ENCODE assay signal across 1 cellular context in genomic region chr21:45828580-45829565, GRCh38.
TF ChIP-seq lines count a peak whose summit lies in the region.

No MANE protein-coding gene starts in this region.

TF ChIP-seq in IMR-90, 13 proteins besides CTCF, POLR2A, EP300 and RAD21:
- TF ChIP-seq FOS (IDR thresholded peaks at IDR 0.05; ENCODE audit: low read depth, low read length) (no peak), ELK1 (IDR thresholded peaks at IDR 0.05; ENCODE audit: borderline replicate concordance, low read depth, low read length) (no peak), USF2 (IDR thresholded peaks at IDR 0.05; ENCODE audit: low read depth, low read length) (no peak), MAFK (IDR thresholded peaks at IDR 0.05; ENCODE audit: low read depth, low read length) (no peak), NFE2L2 (IDR thresholded peaks at IDR 0.05; ENCODE audit: low read depth, low read length) (no peak)
